Comparison of ENCODE assay signal across 13 cellular contexts in the genomic region with DNA sequence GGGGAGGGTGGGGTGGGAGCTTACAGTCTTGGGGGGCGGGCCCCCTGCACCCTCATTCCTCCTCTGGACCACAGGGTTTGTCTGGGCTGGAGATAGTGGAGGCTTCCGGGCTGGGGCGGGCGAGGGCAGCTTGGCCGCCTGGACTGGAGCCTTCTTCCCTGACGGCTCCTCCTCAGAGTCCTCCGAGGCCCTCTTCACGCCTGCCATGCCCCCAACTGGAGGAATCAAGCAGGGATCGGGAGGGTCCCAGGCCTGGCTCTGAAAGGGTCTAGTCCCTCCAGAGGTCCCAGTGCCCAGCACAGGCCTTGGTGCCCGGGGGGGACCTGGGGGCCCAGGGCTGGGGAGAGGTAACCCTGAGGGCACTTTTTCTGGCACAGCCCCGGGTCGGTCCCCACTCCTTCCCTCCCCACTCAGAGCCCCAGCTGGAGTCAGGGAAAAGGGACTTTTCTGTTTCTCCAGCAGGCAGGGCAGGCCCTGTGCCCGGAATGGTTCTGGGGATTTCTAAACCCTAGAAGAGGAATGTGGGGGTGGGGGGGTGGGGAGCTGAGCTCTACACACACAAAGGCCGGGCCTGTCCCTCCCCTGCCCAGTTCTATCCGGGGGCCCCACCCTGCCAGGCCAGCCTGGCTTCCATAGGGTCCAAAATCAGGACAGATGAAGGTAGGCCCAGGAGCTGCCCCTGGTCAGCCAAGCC. TPM values are rescaled to one million over a fixed set of nuclear protein-coding genes. Genes with fewer than 3 reads are reported as not detected.
DNase-seq lines count a peak whose midpoint lies in the region; ATAC-seq and TF ChIP-seq lines count a peak whose summit lies in the region.
"Had no signal": no experiment of that assay in that cellular context is flagged by ENCODE, and none has a peak within 500 bp of the region (broad histone marks: within the 10 kb centered on the region; RNA-seq: fewer than 3 reads in every experiment).

No MANE protein-coding gene starts in this region.

- no peaks in the 10 kb centered on the region for H3K27me3 ChIP-seq in AG04450 (ENCODE audit: control insufficient read depth, insufficient read depth, low read length)
- H3K27me3 ChIP-seq in adrenal gland: no peaks in the 10 kb centered on the region
- no peaks in the 10 kb centered on the region for H3K27me3 ChIP-seq in gastroesophageal sphincter
- H3K27me3 ChIP-seq in prostate gland (replicated peaks; ENCODE audit: insufficient read depth): no peaks in the 10 kb centered on the region
- no peaks in the 10 kb centered on the region for H3K27me3 ChIP-seq in H7 (ENCODE audit: control insufficient read depth, insufficient read depth, low read length)

- TF ChIP-seq EP300 in gastroesophageal sphincter (IDR thresholded peaks at IDR 0.05): no peak

- CTCF ChIA-PET in AG04450 (lab: Charles Lee): interaction anchor here (0.7 to 1.9 kb wide), 3 partner anchors 15 to 382 kb away, joined by 3 to 5 read pairs (median 3); no protein-coding TSS in a partner anchor

- intact Hi-C loops in adrenal gland (cut with DNase I) (no loop called here), prostate gland (cut with DNase I) (no loop called here)

- POLR2A ChIA-PET in AG04450 (lab: Yijun Ruan, JAX): interaction anchor here (1.3 to 1.4 kb wide), 2 partner anchors 10 to 12 kb away, joined by 4 to 6 read pairs; a partner anchor contains a TSS

- peak overlapping the region; percentile 68 for H3K27ac ChIP-seq in AG04450 (ENCODE audit: low read depth, low read length)
- H3K27ac ChIP-seq in adrenal gland: peak overlapping the region in 3 of 5 donors; percentile 40 to 78 (median 71)
- H3K27ac ChIP-seq in gastroesophageal sphincter: peak overlapping the region in 3 of 4 donors; percentile 61 to 71 (median 69)
- peak overlapping the region in 1 of 2 donors; percentile 54 for H3K27ac ChIP-seq in prostate gland

- TF ChIP-seq CTCF in AG04450 (IDR thresholded peaks at IDR 0.05; ENCODE audit: low read depth, low read length): no peak
- no peak for TF ChIP-seq CTCF in adrenal gland (IDR thresholded peaks at IDR 0.05)
- TF ChIP-seq CTCF in gastroesophageal sphincter (IDR thresholded peaks at IDR 0.05): no peak
- TF ChIP-seq CTCF in prostate gland (IDR thresholded peaks at IDR 0.05): no peak

- ATAC-seq in gastroesophageal sphincter: peak; percentile 32
- ATAC-seq in esophagus mucosa: no peak
- ATAC-seq: naive thymus-derived CD8-positive, alpha-beta T cell had no signal

- 48 to 73% (median 57%) methylated on average over 1 to 15 of the region's 15 CpGs for WGBS in adrenal gland, 4 donors
- WGBS in gastroesophageal sphincter (ENCODE audit: low coverage in 1 of 2), 2 donors: no CpG with 5 or more reads among the region's 15 CpGs
- 41% methylated on average over 15 of the region's 15 CpGs for WGBS in prostate gland

- peaks cover 9 to 41% of the 10 kb centered on the region in 2 donors for H3K4me1 ChIP-seq in adrenal gland (replicated peaks in 1 of 2)
- peaks cover 0 to 42% (median 5%) of the 10 kb centered on the region in 3 donors for H3K4me1 ChIP-seq in gastroesophageal sphincter
- H3K4me1 ChIP-seq in prostate gland (replicated peaks): no peaks in the 10 kb centered on the region

- no peak for DNase-seq in AG04450 (ENCODE audit: low read depth, low spot score)
- peak in 1 of 7 donors; percentile 57 for DNase-seq in adrenal gland
- peak; percentile 78 for DNase-seq in pons (ENCODE audit: low spot score)
- DNase-seq in NCI-H774 (lab: John Stamatoyannopoulos, UW): no peak
- DNase-seq in prostate gland (ENCODE audit: low spot score): no peak
- DNase-seq in H7: no peak
- DNase-seq: dermis blood vessel endothelial cell; foreskin melanocyte; naive thymus-derived CD8-positive, alpha-beta T cell; NCI-H226; T-helper 1 cell had no signal

- TF ChIP-seq POLR2A in adrenal gland (IDR thresholded peaks at IDR 0.05): no peak
- TF ChIP-seq POLR2A in gastroesophageal sphincter (IDR thresholded peaks at IDR 0.05): no peak
- no peak for TF ChIP-seq POLR2A in prostate gland (IDR thresholded peaks at IDR 0.05)

- no peak overlapping the region for H3K4me3 ChIP-seq in AG04450 (ENCODE audit: low read depth, low read length)
- no peak overlapping the region for H3K4me3 ChIP-seq in adrenal gland
- H3K4me3 ChIP-seq in gastroesophageal sphincter: peak overlapping the region in 1 of 2 donors; percentile 10
- H3K4me3 ChIP-seq in prostate gland: no peak overlapping the region
- H3K4me3 ChIP-seq in H7 (ENCODE audit: insufficient read depth, low read depth, low read length): no peak overlapping the region

- no peaks in the 10 kb centered on the region; the same call in 1 of the 2 replicates for H3K9me3 ChIP-seq in AG04450 (ENCODE audit: control insufficient read depth, insufficient read depth, low read length)
- H3K9me3 ChIP-seq in adrenal gland (replicated peaks in 1 of 3): no peaks in the 10 kb centered on the region
- no peaks in the 10 kb centered on the region for H3K9me3 ChIP-seq in gastroesophageal sphincter
- H3K9me3 ChIP-seq in prostate gland: no peaks in the 10 kb centered on the region

- H3K36me3 ChIP-seq in adrenal gland (replicated peaks in 1 of 2) (peaks cover 0 to 8% of the 10 kb centered on the region in 2 donors), gastroesophageal sphincter (peaks cover 0 to 3% of the 10 kb centered on the region in 2 donors), prostate gland (no peaks in the 10 kb centered on the region), H7 (replicated peaks; ENCODE audit: control insufficient read depth, insufficient read depth, low read length) (no peaks in the 10 kb centered on the region)

RNA-seq across cellular contexts. Expression of a gene that starts 11.6 kb away (rescaled TPM):
- 8.5 and 9.6 TPM in 2 replicates for polyA plus RNA-seq in AG04450 (2011; rRNA removed)
- polyA minus RNA-seq in AG04450 (2011; rRNA and poly(A)+ RNA removed): 7.3 and 10.3 TPM in 2 replicates
- 100 to 1,000 TPM in 2 of 8 donors, 10 to 100 TPM in 6; 29.9 to 174 (median 77.7) TPM for total RNA-seq in adrenal gland
- 1,000 to 10,000 TPM in 1 of 3 donors, 100 to 1,000 TPM in 1, 1 to 10 TPM in 1; 7.9 to 1,057 (median 368) TPM for polyA plus RNA-seq in adrenal gland
- total RNA-seq in gastroesophageal sphincter: 10 to 100 TPM in 3 of 4 donors, 1 to 10 TPM in 1; 6.6 to 19.5 (median 15.0) TPM
- 16.1 TPM for total RNA-seq in esophagus mucosa
- 10 to 100 TPM; 31.1 to 42.0 TPM for total RNA-seq in prostate gland
- 5.2 and 7.6 TPM in 2 replicates for total RNA-seq in H7 (2014; rRNA removed; shearing (Covaris generic))

RNA-seq across cellular contexts. Expression of a gene that starts 56.5 kb away (rescaled TPM):
- polyA plus RNA-seq in AG04450 (2011; rRNA removed): 9.0 and 13.1 TPM in 2 replicates
- polyA minus RNA-seq in AG04450 (2011; rRNA and poly(A)+ RNA removed): 24.2 and 31.0 TPM in 2 replicates
- total RNA-seq in adrenal gland: 100 to 1,000 TPM in 2 of 8 donors, 10 to 100 TPM in 6; 44.3 to 110 (median 72.8) TPM
- polyA plus RNA-seq in adrenal gland: 100 to 1,000 TPM in 1 of 3 donors, 10 to 100 TPM in 1, 1 to 10 TPM in 1; 4.7 to 152 (median 77.6) TPM
- total RNA-seq in gastroesophageal sphincter: 10 to 100 TPM; 29.8 to 65.5 (median 41.4) TPM
- 50.4 TPM for total RNA-seq in esophagus mucosa
- 100 to 1,000 TPM in 1 of 2 donors, 10 to 100 TPM in 1; 64.9 to 146 TPM for total RNA-seq in prostate gland
- total RNA-seq in H7 (2014; rRNA removed; shearing (Covaris generic)): 71.8 and 78.7 TPM in 2 replicates
